10 cellular contexts compared by ENCODE assay signal in genomic region chr9:123375725-123376132, GRCh38. TPM values are rescaled to one million over a fixed set of nuclear protein-coding genes. Genes with fewer than 3 reads are reported as not detected.
DNase-seq lines count a peak whose midpoint lies in the region; ATAC-seq, FAIRE-seq and TF ChIP-seq lines count a peak whose summit lies in the region.
"Had no signal": no experiment of that assay in that cellular context is flagged by ENCODE, and none has a peak within 500 bp of the region (broad histone marks: within the 10 kb centered on the region; RNA-seq: fewer than 3 reads in every experiment).

No MANE protein-coding gene starts in this region.

- H3K9me3 ChIP-seq in heart left ventricle, result no peaks in the 10 kb centered on the region
- H3K9me3 ChIP-seq in testis, result no peaks in the 10 kb centered on the region

- H3K4me1 ChIP-seq in heart left ventricle (peaks cover 0 to 23% (median 5%) of the 10 kb centered on the region in 12 donors), testis (no peaks in the 10 kb centered on the region)

- intact Hi-C loops in heart left ventricle (cut with DNase I) (no loop called here), sciatic nerve (cut with DNase I) (no loop called here), testis (cut with DNase I; ENCODE audit: low total_unique reads) (no loop called here)

- WGBS in heart left ventricle, 4 donors, result 18 to 43% (median 30%) methylated on average over 3 to 12 of the region's 12 CpGs
- WGBS in testis, 2 donors, result 24 to 37% methylated on average over 5 to 10 of the region's 12 CpGs

- TF ChIP-seq POLR2A in H54 (IDR thresholded peaks at IDR 0.05; ENCODE audit: low read depth, low read length) (0 out of 2 replicates have a peak, but pooled peaks have one; percentile 14), heart left ventricle (IDR thresholded peaks at IDR 0.05) (no peak), testis (IDR thresholded peaks at IDR 0.05) (no peak)

- TF ChIP-seq CTCF in heart left ventricle (IDR thresholded peaks at IDR 0.05) (no peak), testis (IDR thresholded peaks at IDR 0.05) (no peak)

- H3K27me3 Mint-ChIP-seq in stimulated activated naive CD8-positive, alpha-beta T cell treated with anti-CD3 and anti-CD28 coated beads, Interleukin-15, amount 100 ng/mL, for 72 hours, result peaks cover 53% of the 10 kb centered on the region

- no peak overlapping the region for H3K4me3 ChIP-seq in heart left ventricle
- H3K4me3 ChIP-seq in testis, result no peak overlapping the region

- no peak overlapping the region for H3K4me3 Mint-ChIP-seq in stimulated activated naive CD8-positive, alpha-beta T cell treated with anti-CD3 and anti-CD28 coated beads, Interleukin-15, amount 100 ng/mL, for 72 hours
- H3K4me3 Mint-ChIP-seq: memory B cell had no signal

- H3K27ac ChIP-seq in heart left ventricle (peak overlapping the region in 1 of 12 donors; percentile 60), testis (no peak overlapping the region)

- no peaks in the 10 kb centered on the region for H3K9me3 Mint-ChIP-seq in stimulated activated naive CD8-positive, alpha-beta T cell treated with anti-CD3 and anti-CD28 coated beads, Interleukin-15, amount 100 ng/mL, for 72 hours
- H3K9me3 Mint-ChIP-seq: memory B cell had no signal

- ATAC-seq in heart left ventricle (peak in 3 of 4 donors; percentile 21 to 36 (median 36)), sciatic nerve (peak; percentile 57)
- no peak for ATAC-seq in stimulated activated naive CD8-positive, alpha-beta T cell treated with anti-CD3 and anti-CD28 coated beads, Interleukin-15, amount 100 ng/mL, for 72 hours

- peak; percentile 78 for DNase-seq in H54 (ENCODE audit: insufficient read length, low spot score)
- peak; percentile 16 for DNase-seq in RPMI7951 (ENCODE audit: low read depth)
- DNase-seq in heart left ventricle, result no peak
- no peak for DNase-seq in sciatic nerve (ENCODE audit: low spot score)
- no peak for DNase-seq in DMS79 (lab: John Stamatoyannopoulos, UW)
- DNase-seq in stimulated activated naive CD8-positive, alpha-beta T cell treated with anti-CD3 and anti-CD28 coated beads, Interleukin-15, amount 100 ng/mL, for 72 hours, result no peak
- DNase-seq in testis, result no peak
- no peak for DNase-seq in germinal center (ENCODE audit: low spot score)
- DNase-seq: KG1 had no signal

- no peaks in the 10 kb centered on the region for H3K36me3 ChIP-seq in heart left ventricle
- no peaks in the 10 kb centered on the region for H3K36me3 ChIP-seq in testis (ENCODE audit: low read depth, missing control alignments)

- FAIRE-seq in H54 (lab: Jason Lieb, UNC), result no peak

- H3K27me3 ChIP-seq in heart left ventricle, result peaks cover 17 to 46% (median 33%) of the 10 kb centered on the region in 9 donors
- no peaks in the 10 kb centered on the region for H3K27me3 ChIP-seq in testis

- peaks cover 19% of the 10 kb centered on the region for H3K4me1 Mint-ChIP-seq in stimulated activated naive CD8-positive, alpha-beta T cell treated with anti-CD3 and anti-CD28 coated beads, Interleukin-15, amount 100 ng/mL, for 72 hours

- H3K27ac Mint-ChIP-seq in stimulated activated naive CD8-positive, alpha-beta T cell treated with anti-CD3 and anti-CD28 coated beads, Interleukin-15, amount 100 ng/mL, for 72 hours, result no peak overlapping the region
- H3K27ac Mint-ChIP-seq: memory B cell had no signal

RNA-seq across cellular contexts. Expression of gene CRB2, which starts 19.7 kb away (rescaled TPM):
- not detected in 2 replicates for total RNA-seq in RPMI7951 (2014; rRNA removed; shearing (Covaris generic))
- total RNA-seq in heart left ventricle, result 10 to 100 TPM in 1 of 9 donors, under 1 TPM in 2, not detected in 6; 0.05 to 10.1 (median 0.10) TPM
- not detected for polyA plus RNA-seq in heart left ventricle
- total RNA-seq in sciatic nerve, result 0.58 TPM
- total RNA-seq in testis, result under 1 TPM; 0.63 to 0.68 TPM
- polyA plus RNA-seq in testis (ENCODE audit: insufficient read depth, low read depth, low replicate concordance), result 3.4 TPM

Comparison
In these comparisons a context has a peak if more than half of its experiments do, and no peak if none do; other contexts are left out.
1. DNase-seq: peak in H54 (single experiment) and RPMI7951 (single experiment); none in heart left ventricle (0 of 5), sciatic nerve (single experiment), DMS79 (single experiment), stimulated activated naive CD8-positive, alpha-beta T cell treated with anti-CD3 and anti-CD28 coated beads, Interleukin-15, amount 100 ng/mL, for 72 hours (0 of 2), testis (single experiment) and germinal center (single experiment).